Comparison of ENCODE assay signal across 10 cellular contexts in genomic region chr2:47899915-47900314, GRCh38. TPM values are rescaled to one million over a fixed set of nuclear protein-coding genes. Genes with fewer than 3 reads are reported as not detected.
DNase-seq lines count a peak whose midpoint lies in the region; ATAC-seq and TF ChIP-seq lines count a peak whose summit lies in the region.
"Had no signal": no experiment of that assay in that cellular context is flagged by ENCODE, and none has a peak within 500 bp of the region (broad histone marks: within the 10 kb centered on the region; RNA-seq: fewer than 3 reads in every experiment).

No MANE protein-coding gene starts in this region.

- no peak for DNase-seq in heart left ventricle
- no peak for DNase-seq in Right ventricle myocardium superior
- peak; percentile 28 for DNase-seq in activated CD8-positive, alpha-beta T cell treated with anti-CD3 and anti-CD28 coated beads for 36 hours
- DNase-seq in left lung: no peak
- no peak for DNase-seq in type B pancreatic cell (ENCODE audit: extremely low spot score, unreplicated experiment)
- DNase-seq in stimulated activated CD4-positive, alpha-beta T cell treated with anti-CD3 and anti-CD28 coated beads, Interleukin-4, amount 100 ng/mL, for 24 hours: no peak
- DNase-seq: NCI-H187, RPMI8226 had no signal

- TF ChIP-seq CTCF in heart left ventricle (IDR thresholded peaks at IDR 0.05) (no peak), left lung (IDR thresholded peaks at IDR 0.05) (no peak), type B pancreatic cell (conservative IDR thresholded peaks at IDR 0.05) (no peak)
- TF ChIP-seq CTCF in activated CD8-positive, alpha-beta T cell treated with anti-CD3 and anti-CD28 coated beads for 36 hours (IDR thresholded peaks at IDR 0.05): no peak

- H3K9me3 Mint-ChIP-seq in activated CD8-positive, alpha-beta T cell treated with anti-CD3 and anti-CD28 coated beads for 36 hours: no peaks in the 10 kb centered on the region
- no peaks in the 10 kb centered on the region for H3K9me3 Mint-ChIP-seq in type B pancreatic cell

- peaks cover 62% of the 10 kb centered on the region for H3K4me1 Mint-ChIP-seq in activated CD8-positive, alpha-beta T cell treated with anti-CD3 and anti-CD28 coated beads for 36 hours (ENCODE audit: low read depth)
- peaks cover 55% of the 10 kb centered on the region for H3K4me1 Mint-ChIP-seq in type B pancreatic cell (ENCODE audit: unreplicated experiment)

- CTCF ChIA-PET in activated CD8-positive, alpha-beta T cell treated with anti-CD3 and anti-CD28 coated beads for 36 hours (lab: Charles Lee): interaction anchor here (0.8 to 1.6 kb wide), 6 partner anchors 9 to 51 kb away, joined by 3 to 5 read pairs (median 3); no protein-coding TSS in a partner anchor

- peak in 1 of 4 donors; percentile 29 for ATAC-seq in heart left ventricle
- ATAC-seq in Right ventricle myocardium superior (ENCODE audit: poor library complexity): no peak
- no peak for ATAC-seq in activated CD8-positive, alpha-beta T cell treated with anti-CD3 and anti-CD28 coated beads for 36 hours
- peak; percentile 79 for ATAC-seq in left lung
- no peak for ATAC-seq in GM19467 (IDR thresholded peaks at IDR 0.05; ENCODE audit: unreplicated experiment)
- ATAC-seq in HG03520 (IDR thresholded peaks at IDR 0.05; ENCODE audit: unreplicated experiment): no peak

- peaks cover 33% of the 10 kb centered on the region for H3K36me3 Mint-ChIP-seq in activated CD8-positive, alpha-beta T cell treated with anti-CD3 and anti-CD28 coated beads for 36 hours (ENCODE audit: low read depth)
- peaks cover 5% of the 10 kb centered on the region for H3K36me3 Mint-ChIP-seq in type B pancreatic cell

- H3K4me3 ChIP-seq in heart left ventricle: no peak overlapping the region
- no peak overlapping the region for H3K4me3 ChIP-seq in left lung

- H3K27me3 ChIP-seq in heart left ventricle: no peaks in the 10 kb centered on the region
- H3K27me3 ChIP-seq in left lung: no peaks in the 10 kb centered on the region

- H3K9me3 ChIP-seq in heart left ventricle (no peaks in the 10 kb centered on the region), left lung (no peaks in the 10 kb centered on the region)

- no peak overlapping the region for H3K4me3 Mint-ChIP-seq in activated CD8-positive, alpha-beta T cell treated with anti-CD3 and anti-CD28 coated beads for 36 hours
- no peak overlapping the region for H3K4me3 Mint-ChIP-seq in type B pancreatic cell

- no peaks in the 10 kb centered on the region for H3K36me3 ChIP-seq in heart left ventricle
- peaks cover 0 to 3% of the 10 kb centered on the region in 2 donors for H3K36me3 ChIP-seq in left lung

- WGBS in heart left ventricle, 4 donors: 58 to 63% (median 61%) methylated on average over 2 of the region's 2 CpGs

- intact Hi-C loops in heart left ventricle (cut with DNase I) (loop anchor here in 9 of 10 donors (5.0 to 10.0 kb wide), 6 partner anchors 33 to 535 kb away; partner anchors contain the start of gene MSH6 (in 4 of the 9)), Right ventricle myocardium superior (cut with DNase I) (loop anchor here (10.0 kb wide), 3 partner anchors 55 to 205 kb away; partner anchors contain the start of gene MSH6), left lung (cut with DNase I) (no loop called here)
- intact Hi-C loops in activated CD8-positive, alpha-beta T cell treated with anti-CD3 and anti-CD28 coated beads for 36 hours (cut with micrococcal nuclease): no loop called here

- peak overlapping the region in 7 of 12 donors; percentile 6 to 63 (median 24) for H3K27ac ChIP-seq in heart left ventricle
- peak overlapping the region; percentile 57 to 63 for H3K27ac ChIP-seq in left lung

- H3K4me1 ChIP-seq in heart left ventricle (peaks cover 0 to 89% (median 58%) of the 10 kb centered on the region in 12 donors), left lung (peaks cover 15 to 77% of the 10 kb centered on the region in 2 donors)

- peak overlapping the region; percentile 81 for H3K27ac Mint-ChIP-seq in activated CD8-positive, alpha-beta T cell treated with anti-CD3 and anti-CD28 coated beads for 36 hours
- peak overlapping the region; percentile 21 for H3K27ac Mint-ChIP-seq in type B pancreatic cell

- POLR2A ChIA-PET in activated CD8-positive, alpha-beta T cell treated with anti-CD3 and anti-CD28 coated beads for 36 hours (lab: Charles Lee): interaction anchor here (1.0 kb wide), 1 partner anchor 16 kb away, joined by 4 read pairs; no protein-coding TSS in a partner anchor

- H3K27me3 Mint-ChIP-seq in activated CD8-positive, alpha-beta T cell treated with anti-CD3 and anti-CD28 coated beads for 36 hours: no peaks in the 10 kb centered on the region
- no peaks in the 10 kb centered on the region for H3K27me3 Mint-ChIP-seq in type B pancreatic cell

- TF ChIP-seq POLR2A in heart left ventricle (IDR thresholded peaks at IDR 0.05): no peak

RNA-seq across cellular contexts. Expression of gene FBXO11, which starts 6.4 kb away (rescaled TPM):
- 10 to 100 TPM; 26.0 to 52.4 (median 35.0) TPM for total RNA-seq in heart left ventricle
- polyA plus RNA-seq in heart left ventricle: 10 to 100 TPM; 19.7 to 23.4 TPM
- 38.2 TPM for total RNA-seq in Right ventricle myocardium superior
- 10 to 100 TPM; 47.3 to 48.1 TPM for total RNA-seq in activated CD8-positive, alpha-beta T cell treated with anti-CD3 and anti-CD28 coated beads for 36 hours
- 10 to 100 TPM; 56.2 to 68.2 TPM for total RNA-seq in left lung
- total RNA-seq in type B pancreatic cell (ENCODE audit: low replicate concordance): 65.8 and 83.9 TPM in 2 replicates

Comparison
In these comparisons a context has a peak if more than half of its experiments do, and no peak if none do; other contexts are left out.
1. intact Hi-C loops: an anchor here in heart left ventricle (5.0 to 10.0 kb wide) and Right ventricle myocardium superior (10.0 kb wide); none called in activated CD8-positive, alpha-beta T cell treated with anti-CD3 and anti-CD28 coated beads for 36 hours and left lung.